Comparison of ENCODE assay signal across 11 cellular contexts in the genomic region with DNA sequence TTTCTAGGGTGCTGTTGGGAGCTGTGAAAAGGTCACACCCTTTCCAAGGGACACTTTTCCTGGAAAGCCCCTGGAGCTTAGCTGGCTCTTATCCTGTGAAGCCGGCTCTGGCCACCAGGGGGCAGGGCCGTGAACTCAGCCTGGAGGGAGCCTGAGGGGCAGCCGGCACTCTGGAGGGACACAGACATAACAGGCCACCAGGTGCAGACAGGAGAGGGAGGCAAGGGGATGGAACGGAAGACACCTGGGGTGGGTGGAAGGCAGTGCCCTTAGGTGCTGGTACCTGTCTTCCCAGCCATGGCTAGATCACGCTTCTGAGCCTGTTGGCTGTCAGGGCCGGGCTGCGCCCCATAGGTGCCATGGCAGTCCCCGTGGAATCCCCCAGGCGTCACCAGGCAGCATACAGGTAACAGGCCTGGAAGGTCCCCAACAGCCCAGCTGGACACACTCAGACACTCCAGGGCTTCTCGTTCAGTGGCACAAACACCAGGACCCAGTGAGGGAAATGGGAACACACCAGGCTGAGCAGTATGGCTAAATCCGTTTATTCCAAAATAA. TPM values are rescaled to one million over a fixed set of nuclear protein-coding genes. Genes with fewer than 3 reads are reported as not detected.
"Had no signal": no experiment of that assay in that cellular context is flagged by ENCODE, and none has a peak within 500 bp of the region (broad histone marks: within the 10 kb centered on the region; RNA-seq: fewer than 3 reads in every experiment).

No MANE protein-coding gene starts in this region.

RNA-seq across cellular contexts. Expression of a gene that starts 36.1 kb away (rescaled TPM):
- total RNA-seq: gastrocnemius medialis, heart left ventricle, kidney epithelial cell, left lung, mononuclear cell, osteoblast, prostate gland, right atrium auricular region, subcutaneous adipose tissue, thyroid gland had no signal
- polyA plus RNA-seq: esophagus, heart left ventricle had no signal

RNA-seq across cellular contexts. Expression of a gene that starts 44.8 kb away (rescaled TPM):
- total RNA-seq: gastrocnemius medialis, heart left ventricle, left lung, mononuclear cell, osteoblast, prostate gland, right atrium auricular region, subcutaneous adipose tissue, thyroid gland had no signal
- polyA plus RNA-seq: esophagus, heart left ventricle had no signal
